11 cellular contexts compared by ENCODE assay signal in genomic region chr19:49338023-49338677, GRCh38. TPM values are rescaled to one million over a fixed set of nuclear protein-coding genes. Genes with fewer than 3 reads are reported as not detected.
A peak's percentile ranks its signal among the peaks of the same experiment; 100 is the strongest.
DNase-seq lines count a peak whose midpoint lies in the region; ATAC-seq, FAIRE-seq and TF ChIP-seq lines count a peak whose summit lies in the region.
"Had no signal": no experiment of that assay in that cellular context is flagged by ENCODE, and none has a peak within 500 bp of the region (broad histone marks: within the 10 kb centered on the region; RNA-seq: fewer than 3 reads in every experiment).

No MANE protein-coding gene starts in this region.

- H3K36me3 ChIP-seq in HUES64 (ENCODE audit: insufficient read depth, low read length) (peaks cover 28% of the 10 kb centered on the region), endothelial cell of umbilical vein (ENCODE audit: control insufficient read depth in 2 of 2, extremely low read depth in 1 of 2, insufficient read depth in 2 of 2, low read length in 2 of 2) (peaks cover 5 to 15% of the 10 kb centered on the region in 2 experiments), neuronal stem cell (replicated peaks in 1 of 2; ENCODE audit: control insufficient read depth in 2 of 2, insufficient read depth in 2 of 2, low read length in 2 of 2) (peaks cover 34 to 96% of the 10 kb centered on the region in 2 donors)

- no TSS peak for BruUV-seq in endothelial cell of umbilical vein (replicated peaks; lab: Mats Ljungman, UMichigan)

- H4K20me1 ChIP-seq in endothelial cell of umbilical vein (replicated peaks; ENCODE audit: control insufficient read depth, extremely low read depth, insufficient read depth, low read length): no peaks in the 10 kb centered on the region

- 4% methylated on average over 34 of the region's 34 CpGs for WGBS in HUES64
- no CpG with 5 or more reads among the region's 34 CpGs for WGBS in neuronal stem cell (ENCODE audit: extremely low coverage in 2 of 2, insufficient read length in 2 of 2, insufficient replicate concordance in 1 of 2), 2 donors

- no peak for ATAC-seq in HG03520 (IDR thresholded peaks at IDR 0.05; ENCODE audit: unreplicated experiment)

- peaks cover 14% of the 10 kb centered on the region for H3K4me1 ChIP-seq in HUES64 (ENCODE audit: insufficient read depth, low read length)
- H3K4me1 ChIP-seq in endothelial cell of umbilical vein (ENCODE audit: control insufficient read depth, extremely low read depth, insufficient read depth, low read length): peaks cover 20% of the 10 kb centered on the region
- peaks cover 0 to 14% of the 10 kb centered on the region in 2 donors for H3K4me1 ChIP-seq in neuronal stem cell (ENCODE audit: control insufficient read depth in 2 of 2, insufficient read depth in 1 of 2, low read depth in 1 of 2, low read length in 2 of 2)

- no peak overlapping the region for H3K4ac ChIP-seq in neuronal stem cell (ENCODE audit: low read length)

- H2BK120ac ChIP-seq in neuronal stem cell (ENCODE audit: low read depth, low read length): no peak overlapping the region

- peak overlapping the region; percentile 39 for H3K4me3 ChIP-seq in HUES64 (ENCODE audit: low read length)
- H3K4me3 ChIP-seq in endothelial cell of umbilical vein (replicated peaks in 1 of 3; ENCODE audit: insufficient read depth in 1 of 3, low read depth in 1 of 3, low read length in 3 of 3): no peak overlapping the region
- peak overlapping the region in 1 of 2 donors; percentile 29 for H3K4me3 ChIP-seq in neuronal stem cell (ENCODE audit: low read length in 2 of 2)

- H2AK5ac ChIP-seq in neuronal stem cell (ENCODE audit: low read depth, low read length): peak overlapping the region; percentile 88

- peaks cover 0 to 3% (median 2%) of the 10 kb centered on the region in 3 donors for H3K27me3 Mint-ChIP-seq in CD14-positive monocyte (ENCODE audit: low read depth in 3 of 3)

- H2BK5ac ChIP-seq in neuronal stem cell (ENCODE audit: low read length): no peak overlapping the region

- no peak overlapping the region for H2BK15ac ChIP-seq in neuronal stem cell (ENCODE audit: low read length)

- dilution Hi-C loops in endothelial cell of umbilical vein (cut with MboI; ENCODE audit: extremely low pct_ligation_motif_present, low sequenced_read_pairs): no loop called here

- DNase-seq in CD14-positive monocyte (ENCODE audit: low spot score) (no peak), endothelial cell of umbilical vein (ENCODE audit: low read depth, low spot score) (no peak), neuronal stem cell (ENCODE audit: low spot score) (no peak), nucleus accumbens (lab: John Stamatoyannopoulos, UW) (no peak)
- no peak for DNase-seq in stimulated activated CD4-positive, alpha-beta T cell treated with anti-CD3 and anti-CD28 coated beads, Interleukin-12 subunit alpha, Interleukin-12 subunit beta, amount 100 ng/mL, for 4 hours
- DNase-seq in stimulated activated CD4-positive, alpha-beta T cell treated with anti-CD3 and anti-CD28 coated beads, Interleukin-4, amount 100 ng/mL, for 24 hours: no peak

- H3K4me3 Mint-ChIP-seq in CD14-positive monocyte: peak overlapping the region in 1 of 2 donors; percentile 55

- H3K27me3 ChIP-seq in HUES64 (ENCODE audit: insufficient read depth, low read length) (peaks cover 11% of the 10 kb centered on the region), endothelial cell of umbilical vein (ENCODE audit: control insufficient read depth in 2 of 2, insufficient read depth in 2 of 2, low read length in 2 of 2) (no peaks in the 10 kb centered on the region), neuronal stem cell (ENCODE audit: control insufficient read depth in 3 of 3, insufficient read depth in 3 of 3, low read depth in 1 of 3, low read length in 3 of 3) (peaks cover 0 to 3% (median 0%) of the 10 kb centered on the region in 3 experiments)

- H3K23ac ChIP-seq in neuronal stem cell (ENCODE audit: low read depth, low read length, poor library complexity): peak overlapping the region; percentile 99

- H3K9me3 Mint-ChIP-seq in CD14-positive monocyte: peaks cover 0 to 6% (median 0%) of the 10 kb centered on the region in 7 donors

- peaks cover 24 to 40% of the 10 kb centered on the region in 2 donors for H3K36me3 Mint-ChIP-seq in CD14-positive monocyte

- H3K9me3 ChIP-seq in HUES64 (ENCODE audit: insufficient read depth, low read depth, low read length) (no peaks in the 10 kb centered on the region), endothelial cell of umbilical vein (replicated peaks; ENCODE audit: control insufficient read depth, insufficient read depth, low read length) (no peaks in the 10 kb centered on the region), neuronal stem cell (replicated peaks in 1 of 2; ENCODE audit: control insufficient read depth in 2 of 2, insufficient read depth in 1 of 2, low read depth in 1 of 2, low read length in 2 of 2) (no peaks in the 10 kb centered on the region)

- intact Hi-C loops in CD14-positive monocyte (cut with micrococcal nuclease): no loop called here
- intact Hi-C loops in endothelial cell of umbilical vein (cut with micrococcal nuclease): no loop called here

- H2AFZ ChIP-seq in endothelial cell of umbilical vein (ENCODE audit: low read depth, low read length) (no peak overlapping the region), neuronal stem cell (ENCODE audit: low read length) (no peak overlapping the region)

- no peaks in the 10 kb centered on the region for H3K9me1 ChIP-seq in endothelial cell of umbilical vein (replicated peaks; ENCODE audit: control insufficient read depth, extremely low read depth, insufficient read depth, low read length)

- H4K8ac ChIP-seq in neuronal stem cell (ENCODE audit: low read depth, low read length): peak overlapping the region; percentile 98

- no peak for TF ChIP-seq POLR2A in endothelial cell of umbilical vein (IDR thresholded peaks at IDR 0.05; ENCODE audit: low read depth, low read length)

- H3K27ac ChIP-seq in HUES64 (ENCODE audit: low read depth, low read length) (no peak overlapping the region), endothelial cell of umbilical vein (ENCODE audit: insufficient read depth, low read depth, low read length) (no peak overlapping the region), neuronal stem cell (replicated peaks; ENCODE audit: low read length) (no peak overlapping the region)
- H3K27ac ChIP-seq: C4-2B, foreskin keratinocyte had no signal

- H3K18ac ChIP-seq in neuronal stem cell (ENCODE audit: low read length): peak overlapping the region; percentile 12

- POLR2A ChIA-PET in endothelial cell of umbilical vein (lab: Charles Lee): no interaction called here

- H2BK12ac ChIP-seq in neuronal stem cell (ENCODE audit: low read length): no peak overlapping the region

- H3K27ac Mint-ChIP-seq in CD14-positive monocyte: peak overlapping the region in 5 of 7 donors; percentile 10 to 73 (median 62)

- H3K9ac ChIP-seq in HUES64 (ENCODE audit: low read depth, low read length) (0 out of 2 replicates have a peak overlapping the region, but pooled peaks have one; percentile 27), endothelial cell of umbilical vein (replicated peaks; ENCODE audit: extremely low read depth, insufficient read depth, low read length) (no peak overlapping the region), neuronal stem cell (ENCODE audit: low read depth, low read length, poor library complexity) (peak overlapping the region; percentile 70)

- FAIRE-seq in endothelial cell of umbilical vein (lab: Jason Lieb, UNC): no peak

- no peak overlapping the region for H4K91ac ChIP-seq in neuronal stem cell (ENCODE audit: low read depth, low read length, poor library complexity)

- no peak overlapping the region for H3K4me2 ChIP-seq in endothelial cell of umbilical vein (ENCODE audit: insufficient read depth, low read length)
- H3K4me2 ChIP-seq in neuronal stem cell (ENCODE audit: insufficient read depth, low read length, poor library complexity, severe bottlenecking): peak overlapping the region; percentile 66

- H3K79me2 ChIP-seq in endothelial cell of umbilical vein (ENCODE audit: control insufficient read depth, insufficient read depth, low read length): no peaks in the 10 kb centered on the region

- peaks cover 7% of the 10 kb centered on the region for H3K79me1 ChIP-seq in neuronal stem cell (ENCODE audit: low read depth, low read length)

- H3K4me1 Mint-ChIP-seq in CD14-positive monocyte: peaks cover 56% of the 10 kb centered on the region

- CTCF ChIA-PET in endothelial cell of umbilical vein (lab: Charles Lee): interaction anchor here (1.0 to 3.5 kb wide), 3 partner anchors 10 to 112 kb away, joined by 3 to 15 read pairs (median 6); no protein-coding TSS in a partner anchor

- TF ChIP-seq CTCF in CD14-positive monocyte (IDR thresholded peaks at IDR 0.05): no peak
- no peak for TF ChIP-seq CTCF in endothelial cell of umbilical vein (IDR thresholded peaks at IDR 0.05; ENCODE audit: extremely low read depth in 1 of 2, insufficient read depth in 1 of 2, low read depth in 1 of 2, low read length in 2 of 2)

- peak overlapping the region; percentile 71 for H3K14ac ChIP-seq in neuronal stem cell (ENCODE audit: low read length)

RNA-seq across cellular contexts. Expression of gene CD37, which starts 2.9 kb away (rescaled TPM):
- polyA plus RNA-seq in CD14-positive monocyte: 100 to 1,000 TPM; 147 to 194 TPM
- polyA plus RNA-seq in HUES64 (2013, experiment 1 of 2): not detected
- not detected for polyA plus RNA-seq in HUES64 (2013, experiment 2 of 2)
- not detected in 2 replicates for total RNA-seq in endothelial cell of umbilical vein
- not detected in 2 replicates for polyA plus RNA-seq in endothelial cell of umbilical vein
- polyA plus RNA-seq in endothelial cell of umbilical vein (2011; cell fraction: cytosol; rRNA removed): not detected in 2 replicates
- not detected in 2 replicates for polyA plus RNA-seq in endothelial cell of umbilical vein (2011; cell fraction: nucleus; rRNA removed)
- polyA plus RNA-seq in endothelial cell of umbilical vein (2012): 2.4 and 23.0 TPM in 2 replicates
- 0.17 TPM in 1 of 2 replicates, not detected in the other for polyA minus RNA-seq in endothelial cell of umbilical vein
- polyA minus RNA-seq in endothelial cell of umbilical vein (2011; cell fraction: cytosol; rRNA and poly(A)+ RNA removed): not detected
- polyA minus RNA-seq in endothelial cell of umbilical vein (2011; cell fraction: nucleus; rRNA and poly(A)+ RNA removed): not detected in 2 replicates
- not detected for polyA plus RNA-seq in neuronal stem cell (2013, experiment 1 of 2)
- not detected for polyA plus RNA-seq in neuronal stem cell (2013, experiment 2 of 2)
- total RNA-seq: foreskin keratinocyte had no signal
- polyA plus RNA-seq: foreskin keratinocyte had no signal

RNA-seq across cellular contexts. Expression of gene SLC6A16, which starts 13.2 kb away (rescaled TPM):
- polyA plus RNA-seq in CD14-positive monocyte (under 1 TPM; 0.21 to 0.55 TPM), endothelial cell of umbilical vein (0.72 and 1.1 TPM in 2 replicates)
- polyA plus RNA-seq in HUES64 (2013, experiment 1 of 2): 0.50 TPM
- polyA plus RNA-seq in HUES64 (2013, experiment 2 of 2): 0.89 TPM
- total RNA-seq in endothelial cell of umbilical vein: 1.6 and 3.6 TPM in 2 replicates
- polyA plus RNA-seq in endothelial cell of umbilical vein (2011; cell fraction: cytosol; rRNA removed): 0.23 and 0.28 TPM in 2 replicates
- 5.1 and 5.2 TPM in 2 replicates for polyA plus RNA-seq in endothelial cell of umbilical vein (2011; cell fraction: nucleus; rRNA removed)
- 0.96 and 1.9 TPM in 2 replicates for polyA plus RNA-seq in endothelial cell of umbilical vein (2012)
- polyA minus RNA-seq in endothelial cell of umbilical vein: 2.0 and 5.3 TPM in 2 replicates
- 1.3 TPM for polyA minus RNA-seq in endothelial cell of umbilical vein (2011; cell fraction: cytosol; rRNA and poly(A)+ RNA removed)
- polyA minus RNA-seq in endothelial cell of umbilical vein (2011; cell fraction: nucleus; rRNA and poly(A)+ RNA removed): 2.3 and 5.9 TPM in 2 replicates
- polyA plus RNA-seq in neuronal stem cell (2013, experiment 1 of 2): 10.6 TPM
- polyA plus RNA-seq in neuronal stem cell (2013, experiment 2 of 2): 10.3 TPM
- total RNA-seq: foreskin keratinocyte had no signal

RNA-seq across cellular contexts. Expression of gene TEAD2, which starts 24.1 kb away (rescaled TPM):
- polyA plus RNA-seq in CD14-positive monocyte: not detected
- polyA plus RNA-seq in HUES64 (2013, experiment 1 of 2): 122 TPM
- 121 TPM for polyA plus RNA-seq in HUES64 (2013, experiment 2 of 2)
- 89.4 and 93.3 TPM in 2 replicates for total RNA-seq in endothelial cell of umbilical vein
- 60.3 and 60.9 TPM in 2 replicates for polyA plus RNA-seq in endothelial cell of umbilical vein
- 57.3 and 61.7 TPM in 2 replicates for polyA plus RNA-seq in endothelial cell of umbilical vein (2011; cell fraction: cytosol; rRNA removed)
- polyA plus RNA-seq in endothelial cell of umbilical vein (2011; cell fraction: nucleus; rRNA removed): 61.3 and 76.0 TPM in 2 replicates
- 81.7 and 84.9 TPM in 2 replicates for polyA plus RNA-seq in endothelial cell of umbilical vein (2012)
- polyA minus RNA-seq in endothelial cell of umbilical vein: 65.8 and 75.7 TPM in 2 replicates
- 9.7 TPM for polyA minus RNA-seq in endothelial cell of umbilical vein (2011; cell fraction: cytosol; rRNA and poly(A)+ RNA removed)
- polyA minus RNA-seq in endothelial cell of umbilical vein (2011; cell fraction: nucleus; rRNA and poly(A)+ RNA removed): 30.4 and 32.5 TPM in 2 replicates
- polyA plus RNA-seq in neuronal stem cell (2013, experiment 1 of 2): 226 TPM
- polyA plus RNA-seq in neuronal stem cell (2013, experiment 2 of 2): 220 TPM

RNA-seq across cellular contexts. Expression of gene DKKL1, which starts 25.5 kb away (rescaled TPM):
- not detected for polyA plus RNA-seq in CD14-positive monocyte
- 1.3 TPM for polyA plus RNA-seq in HUES64 (2013, experiment 1 of 2)
- polyA plus RNA-seq in HUES64 (2013, experiment 2 of 2): 3.1 TPM
- not detected in 2 replicates for total RNA-seq in endothelial cell of umbilical vein
- 0.21 and 0.35 TPM in 2 replicates for polyA plus RNA-seq in endothelial cell of umbilical vein
- 0.17 and 0.35 TPM in 2 replicates for polyA plus RNA-seq in endothelial cell of umbilical vein (2011; cell fraction: cytosol; rRNA removed)
- polyA plus RNA-seq in endothelial cell of umbilical vein (2011; cell fraction: nucleus; rRNA removed): 0.41 TPM in 1 of 2 replicates, not detected in the other
- 0.32 and 0.89 TPM in 2 replicates for polyA plus RNA-seq in endothelial cell of umbilical vein (2012)
- polyA minus RNA-seq in endothelial cell of umbilical vein: 0.29 TPM in 1 of 2 replicates, not detected in the other
- not detected for polyA minus RNA-seq in endothelial cell of umbilical vein (2011; cell fraction: cytosol; rRNA and poly(A)+ RNA removed)
- polyA minus RNA-seq in endothelial cell of umbilical vein (2011; cell fraction: nucleus; rRNA and poly(A)+ RNA removed): not detected in 2 replicates
- 8.4 TPM for polyA plus RNA-seq in neuronal stem cell (2013, experiment 1 of 2)
- 7.5 TPM for polyA plus RNA-seq in neuronal stem cell (2013, experiment 2 of 2)

RNA-seq across cellular contexts. Expression of gene KASH5, which starts 49.9 kb away (rescaled TPM):
- polyA plus RNA-seq in CD14-positive monocyte: not detected
- not detected for polyA plus RNA-seq in HUES64 (2013, experiment 1 of 2)
- not detected for polyA plus RNA-seq in HUES64 (2013, experiment 2 of 2)
- not detected in 2 replicates for total RNA-seq in endothelial cell of umbilical vein
- 0.03 TPM in 1 of 2 replicates, not detected in the other for polyA plus RNA-seq in endothelial cell of umbilical vein
- polyA plus RNA-seq in endothelial cell of umbilical vein (2011; cell fraction: cytosol; rRNA removed): 0.06 TPM in 1 of 2 replicates, not detected in the other
- polyA plus RNA-seq in endothelial cell of umbilical vein (2011; cell fraction: nucleus; rRNA removed): not detected in 2 replicates
- not detected in 2 replicates for polyA plus RNA-seq in endothelial cell of umbilical vein (2012)
- not detected in 2 replicates for polyA minus RNA-seq in endothelial cell of umbilical vein
- polyA minus RNA-seq in endothelial cell of umbilical vein (2011; cell fraction: cytosol; rRNA and poly(A)+ RNA removed): not detected
- polyA minus RNA-seq in endothelial cell of umbilical vein (2011; cell fraction: nucleus; rRNA and poly(A)+ RNA removed): not detected in 2 replicates
- 0.17 TPM for polyA plus RNA-seq in neuronal stem cell (2013, experiment 1 of 2)
- polyA plus RNA-seq in neuronal stem cell (2013, experiment 2 of 2): 0.17 TPM
- total RNA-seq: foreskin keratinocyte, right cardiac atrium had no signal
- polyA plus RNA-seq: foreskin keratinocyte, right cardiac atrium had no signal

Comparison
In these comparisons a context has a peak if more than half of its experiments do, and no peak if none do; other contexts are left out.
1. RNA of gene CD37, which starts 2.9 kb away (polyA plus RNA-seq): 147 to 194 TPM in CD14-positive monocyte; 2.4 to 23.0 TPM in endothelial cell of umbilical vein; every median in the first group is over 4 times any median in the second.
2. RNA of gene TEAD2, which starts 24.1 kb away (polyA plus RNA-seq): 57.3 to 84.9 TPM in endothelial cell of umbilical vein; not detected in CD14-positive monocyte; every median in the first group is over 10 times any median in the second.